ENCODE assay signal across 1 cellular context in the genomic region with DNA sequence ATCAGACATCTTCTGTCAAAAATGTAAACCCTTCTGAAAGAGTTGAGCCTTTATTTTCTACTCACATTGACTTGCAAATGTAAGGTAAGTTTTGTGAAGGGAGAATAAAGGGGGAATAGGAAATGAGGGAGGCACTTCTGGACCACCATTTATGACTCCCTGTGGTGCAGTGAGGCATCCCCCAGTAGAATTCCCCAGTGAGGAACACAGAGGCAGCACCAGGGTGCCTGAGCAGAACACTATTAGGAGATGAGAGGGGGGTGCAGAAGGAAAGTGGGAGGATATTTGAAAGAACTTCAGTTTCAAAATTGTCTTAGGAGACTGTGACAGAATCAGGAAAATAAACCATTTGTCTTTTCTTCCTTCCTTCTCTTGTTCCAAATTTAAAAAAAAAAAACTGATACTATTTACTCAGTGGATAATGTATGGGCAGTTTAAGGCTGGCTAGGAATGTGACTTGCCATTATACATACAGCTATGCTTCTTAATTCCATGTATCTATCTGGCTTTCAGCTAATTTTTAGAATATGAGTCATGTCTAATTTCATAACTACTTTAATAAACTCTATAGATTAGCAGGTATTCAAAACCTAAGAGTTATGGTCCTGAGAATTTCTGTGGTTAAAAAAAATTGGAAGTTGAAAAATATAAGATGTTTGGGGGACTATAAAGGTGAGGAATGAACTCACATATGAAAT.
TF ChIP-seq lines count a peak whose summit lies in the region.

No MANE protein-coding gene starts in this region.

TF ChIP-seq in GM23338, 12 proteins besides CTCF, POLR2A, EP300 and RAD21 (continued from another document):
- TF ChIP-seq, protein P1, sequence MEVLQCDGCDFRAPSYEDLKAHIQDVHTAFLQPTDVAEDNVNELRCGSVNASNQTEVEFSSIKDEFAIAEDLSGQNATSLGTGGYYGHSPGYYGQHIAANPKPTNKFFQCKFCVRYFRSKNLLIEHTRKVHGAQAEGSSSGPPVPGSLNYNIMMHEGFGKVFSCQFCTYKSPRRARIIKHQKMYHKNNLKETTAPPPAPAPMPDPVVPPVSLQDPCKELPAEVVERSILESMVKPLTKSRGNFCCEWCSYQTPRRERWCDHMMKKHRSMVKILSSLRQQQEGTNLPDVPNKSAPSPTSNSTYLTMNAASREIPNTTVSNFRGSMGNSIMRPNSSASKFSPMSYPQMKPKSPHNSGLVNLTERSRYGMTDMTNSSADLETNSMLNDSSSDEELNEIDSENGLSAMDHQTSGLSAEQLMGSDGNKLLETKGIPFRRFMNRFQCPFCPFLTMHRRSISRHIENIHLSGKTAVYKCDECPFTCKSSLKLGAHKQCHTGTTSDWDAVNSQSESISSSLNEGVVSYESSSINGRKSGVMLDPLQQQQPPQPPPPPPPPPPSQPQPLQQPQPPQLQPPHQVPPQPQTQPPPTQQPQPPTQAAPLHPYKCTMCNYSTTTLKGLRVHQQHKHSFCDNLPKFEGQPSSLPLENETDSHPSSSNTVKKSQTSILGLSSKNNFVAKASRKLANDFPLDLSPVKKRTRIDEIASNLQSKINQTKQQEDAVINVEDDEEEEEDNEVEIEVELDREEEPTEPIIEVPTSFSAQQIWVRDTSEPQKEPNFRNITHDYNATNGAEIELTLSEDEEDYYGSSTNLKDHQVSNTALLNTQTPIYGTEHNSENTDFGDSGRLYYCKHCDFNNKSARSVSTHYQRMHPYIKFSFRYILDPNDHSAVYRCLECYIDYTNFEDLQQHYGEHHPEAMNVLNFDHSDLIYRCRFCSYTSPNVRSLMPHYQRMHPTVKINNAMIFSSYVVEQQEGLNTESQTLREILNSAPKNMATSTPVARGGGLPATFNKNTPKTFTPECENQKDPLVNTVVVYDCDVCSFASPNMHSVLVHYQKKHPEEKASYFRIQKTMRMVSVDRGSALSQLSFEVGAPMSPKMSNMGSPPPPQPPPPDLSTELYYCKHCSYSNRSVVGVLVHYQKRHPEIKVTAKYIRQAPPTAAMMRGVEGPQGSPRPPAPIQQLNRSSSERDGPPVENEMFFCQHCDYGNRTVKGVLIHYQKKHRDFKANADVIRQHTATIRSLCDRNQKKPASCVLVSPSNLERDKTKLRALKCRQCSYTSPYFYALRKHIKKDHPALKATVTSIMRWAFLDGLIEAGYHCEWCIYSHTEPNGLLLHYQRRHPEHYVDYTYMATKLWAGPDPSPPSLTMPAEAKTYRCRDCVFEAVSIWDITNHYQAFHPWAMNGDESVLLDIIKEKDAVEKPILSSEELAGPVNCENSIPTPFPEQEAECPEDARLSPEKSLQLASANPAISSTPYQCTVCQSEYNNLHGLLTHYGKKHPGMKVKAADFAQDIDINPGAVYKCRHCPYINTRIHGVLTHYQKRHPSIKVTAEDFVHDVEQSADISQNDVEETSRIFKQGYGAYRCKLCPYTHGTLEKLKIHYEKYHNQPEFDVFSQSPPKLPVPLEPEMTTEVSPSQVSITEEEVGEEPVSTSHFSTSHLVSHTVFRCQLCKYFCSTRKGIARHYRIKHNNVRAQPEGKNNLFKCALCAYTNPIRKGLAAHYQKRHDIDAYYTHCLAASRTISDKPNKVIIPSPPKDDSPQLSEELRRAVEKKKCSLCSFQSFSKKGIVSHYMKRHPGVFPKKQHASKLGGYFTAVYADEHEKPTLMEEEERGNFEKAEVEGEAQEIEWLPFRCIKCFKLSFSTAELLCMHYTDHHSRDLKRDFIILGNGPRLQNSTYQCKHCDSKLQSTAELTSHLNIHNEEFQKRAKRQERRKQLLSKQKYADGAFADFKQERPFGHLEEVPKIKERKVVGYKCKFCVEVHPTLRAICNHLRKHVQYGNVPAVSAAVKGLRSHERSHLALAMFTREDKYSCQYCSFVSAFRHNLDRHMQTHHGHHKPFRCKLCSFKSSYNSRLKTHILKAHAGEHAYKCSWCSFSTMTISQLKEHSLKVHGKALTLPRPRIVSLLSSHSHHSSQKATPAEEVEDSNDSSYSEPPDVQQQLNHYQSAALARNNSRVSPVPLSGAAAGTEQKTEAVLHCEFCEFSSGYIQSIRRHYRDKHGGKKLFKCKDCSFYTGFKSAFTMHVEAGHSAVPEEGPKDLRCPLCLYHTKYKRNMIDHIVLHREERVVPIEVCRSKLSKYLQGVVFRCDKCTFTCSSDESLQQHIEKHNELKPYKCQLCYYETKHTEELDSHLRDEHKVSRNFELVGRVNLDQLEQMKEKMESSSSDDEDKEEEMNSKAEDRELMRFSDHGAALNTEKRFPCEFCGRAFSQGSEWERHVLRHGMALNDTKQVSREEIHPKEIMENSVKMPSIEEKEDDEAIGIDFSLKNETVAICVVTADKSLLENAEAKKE (CRISPR knock-in tag; IDR thresholded peaks at IDR 0.05): no peak
- TF ChIP-seq CREB1 (CRISPR knock-in tag; IDR thresholded peaks at IDR 0.05; ENCODE audit: low read depth) (no peak), EZH2phosphoT487 (IDR thresholded peaks at IDR 0.05; ENCODE audit: unreplicated experiment) (no peak), ZNF114 (CRISPR knock-in tag; IDR thresholded peaks at IDR 0.05) (no peak), EZH2 (IDR thresholded peaks at IDR 0.05; ENCODE audit: low read depth, unreplicated experiment) (no peak), POLR2AphosphoS5 (IDR thresholded peaks at IDR 0.05; ENCODE audit: low read depth) (no peak), ZNF331 (CRISPR knock-in tag; IDR thresholded peaks at IDR 0.05; ENCODE audit: low read depth) (no peak), STAT1 (IDR thresholded peaks at IDR 0.05; ENCODE audit: unreplicated experiment) (no peak), JUNB (IDR thresholded peaks at IDR 0.05; ENCODE audit: unreplicated experiment) (no peak)
- TF ChIP-seq, protein P2, sequence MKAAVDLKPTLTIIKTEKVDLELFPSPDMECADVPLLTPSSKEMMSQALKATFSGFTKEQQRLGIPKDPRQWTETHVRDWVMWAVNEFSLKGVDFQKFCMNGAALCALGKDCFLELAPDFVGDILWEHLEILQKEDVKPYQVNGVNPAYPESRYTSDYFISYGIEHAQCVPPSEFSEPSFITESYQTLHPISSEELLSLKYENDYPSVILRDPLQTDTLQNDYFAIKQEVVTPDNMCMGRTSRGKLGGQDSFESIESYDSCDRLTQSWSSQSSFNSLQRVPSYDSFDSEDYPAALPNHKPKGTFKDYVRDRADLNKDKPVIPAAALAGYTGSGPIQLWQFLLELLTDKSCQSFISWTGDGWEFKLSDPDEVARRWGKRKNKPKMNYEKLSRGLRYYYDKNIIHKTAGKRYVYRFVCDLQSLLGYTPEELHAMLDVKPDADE (IDR thresholded peaks at IDR 0.05): no peak
